Comparison of ENCODE assay signal across 25 cellular contexts in genomic region chrX:155957843-155958242, GRCh38. TPM values are rescaled to one million over a fixed set of nuclear protein-coding genes. Genes with fewer than 3 reads are reported as not detected.
DNase-seq lines count a peak whose midpoint lies in the region; ATAC-seq and TF ChIP-seq lines count a peak whose summit lies in the region.
"Had no signal": no experiment of that assay in that cellular context is flagged by ENCODE, and none has a peak within 500 bp of the region (broad histone marks: within the 10 kb centered on the region; RNA-seq: fewer than 3 reads in every experiment).

No MANE protein-coding gene starts in this region.

- no peak for TF ChIP-seq CTCF in cardiac muscle cell (IDR thresholded peaks at IDR 0.05; ENCODE audit: low read depth, low read length)
- TF ChIP-seq CTCF in right atrium auricular region (IDR thresholded peaks at IDR 0.05), result no peak
- no peak for TF ChIP-seq CTCF in WTC11 (IDR thresholded peaks at IDR 0.05)
- TF ChIP-seq CTCF in WERI-Rb-1 (IDR thresholded peaks at IDR 0.05; ENCODE audit: low read depth, low read length), result no peak

- H3K4ac ChIP-seq in trophoblast cell (ENCODE audit: low read depth, low read length), result no peak overlapping the region

- no CpG with 5 or more reads among the region's 7 CpGs for WGBS in trophoblast cell (ENCODE audit: extremely low coverage, insufficient coverage, insufficient read length)

- peaks cover 32% of the 10 kb centered on the region for H3K9me3 Mint-ChIP-seq in WTC11
- H3K9me3 Mint-ChIP-seq: HFFc6, IgD-negative memory B cell had no signal

- H2BK120ac ChIP-seq in trophoblast cell (ENCODE audit: insufficient read depth, low read length, poor library complexity), result peak overlapping the region; percentile 50

- no peak for ATAC-seq in WTC11

- H3K27ac Mint-ChIP-seq in WTC11, result peak overlapping the region; percentile 86
- H3K27ac Mint-ChIP-seq: CD8-positive, alpha-beta memory T cell; HFFc6; IgD-negative memory B cell had no signal

- H3K27me3 ChIP-seq in cardiac muscle cell, result no peaks in the 10 kb centered on the region
- H3K27me3 ChIP-seq in right atrium auricular region, result no peaks in the 10 kb centered on the region
- H3K27me3 ChIP-seq in trophoblast cell (ENCODE audit: insufficient read depth, low read length), result no peaks in the 10 kb centered on the region
- no peaks in the 10 kb centered on the region for H3K27me3 ChIP-seq in H7 (ENCODE audit: control insufficient read depth, insufficient read depth, low read length)
- H3K27me3 ChIP-seq in WERI-Rb-1 (ENCODE audit: insufficient read depth, low read depth, severe bottlenecking), result peaks cover 3% of the 10 kb centered on the region
- H3K27me3 ChIP-seq: BLaER1 treated with 17β-estradiol and CSF1 and Interleukin-3, amounts not matched to agents 10 nM and 100 nM; SJCRH30 had no signal

- no peak overlapping the region for H3K23ac ChIP-seq in trophoblast cell (ENCODE audit: low read length)

- no peak overlapping the region for H3K9ac ChIP-seq in trophoblast cell (ENCODE audit: low read length)
- H3K9ac ChIP-seq: BLaER1 treated with 17β-estradiol and CSF1 and Interleukin-3, amounts not matched to agents 10 nM and 100 nM had no signal

- H3K4me1 ChIP-seq in cardiac muscle cell (ENCODE audit: low read depth), result no peaks in the 10 kb centered on the region
- no peaks in the 10 kb centered on the region for H3K4me1 ChIP-seq in right atrium auricular region
- peaks cover 2 to 4% of the 10 kb centered on the region in 2 experiments for H3K4me1 ChIP-seq in trophoblast cell (ENCODE audit: control insufficient read depth in 1 of 2, insufficient read depth in 2 of 2, low read length in 2 of 2)
- H3K4me1 ChIP-seq: BLaER1 treated with 17β-estradiol and CSF1 and Interleukin-3, amounts not matched to agents 10 nM and 100 nM; SJCRH30 had no signal

- peak overlapping the region; percentile 16 for H3K4me2 ChIP-seq in trophoblast cell (ENCODE audit: low read length)
- H3K4me2 ChIP-seq: BLaER1 treated with 17β-estradiol and CSF1 and Interleukin-3, amounts not matched to agents 10 nM and 100 nM had no signal

- DNase-seq in cardiac muscle cell (ENCODE audit: low read depth in 1 of 2, low spot score in 1 of 2) (no peak), right atrium auricular region (ENCODE audit: low spot score) (no peak), WTC11 (ENCODE audit: low spot score) (no peak), trophoblast cell (no peak), H7 (no peak), DMS79 treated with DMSO at 0.1 percent for 48 hours (lab: John Stamatoyannopoulos, UW) (no peak), WERI-Rb-1 (no peak)
- DNase-seq: ACHN; CD8-positive, alpha-beta memory T cell; GF-D8; HFFc6; Karpas-422; NCI-H1694 treated with DMSO at 0.1 percent for 48 hours; NCI-H2081 treated with DMSO at 0.1 percent for 48 hours; NCI-H2171 treated with DMSO at 0.1 percent for 48 hours; NCI-H524 treated with DMSO at 0.1 percent for 48 hours; OCI-M1; SJCRH30 had no signal

- no peak overlapping the region for H3K4me3 ChIP-seq in cardiac muscle cell
- H3K4me3 ChIP-seq in right atrium auricular region, result no peak overlapping the region
- 0 out of 2 replicates have a peak overlapping the region, but pooled peaks have one; percentile 1 for H3K4me3 ChIP-seq in iPS-18c (ENCODE audit: insufficient read depth, low read depth, low read length)
- H3K4me3 ChIP-seq in trophoblast cell (ENCODE audit: low read depth, low read length), result no peak overlapping the region
- no peak overlapping the region; the same call in 1 of the 2 replicates for H3K4me3 ChIP-seq in H7 (ENCODE audit: insufficient read depth, low read depth, low read length)
- no peak overlapping the region for H3K4me3 ChIP-seq in WERI-Rb-1 (ENCODE audit: low read depth, low read length)
- H3K4me3 ChIP-seq: BLaER1 treated with 17β-estradiol and CSF1 and Interleukin-3, amounts not matched to agents 10 nM and 100 nM; SJCRH30 had no signal

- POLR2A ChIA-PET in WTC11 (lab: Charles Lee), result no interaction called here

- no peaks in the 10 kb centered on the region for H3K9me3 ChIP-seq in cardiac muscle cell (ENCODE audit: low read depth)
- H3K9me3 ChIP-seq in right atrium auricular region, result no peaks in the 10 kb centered on the region
- H3K9me3 ChIP-seq in iPS-18c (ENCODE audit: control insufficient read depth, insufficient read depth, low read length), result peaks cover 4% of the 10 kb centered on the region
- peaks cover 7% of the 10 kb centered on the region for H3K9me3 ChIP-seq in trophoblast cell (ENCODE audit: insufficient read depth, low read depth, low read length)
- peaks cover 14% of the 10 kb centered on the region for H3K9me3 ChIP-seq in WERI-Rb-1 (ENCODE audit: severe bottlenecking)
- H3K9me3 ChIP-seq: SJCRH30 had no signal

- peak overlapping the region; percentile 53 for H3K4me3 Mint-ChIP-seq in WTC11
- H3K4me3 Mint-ChIP-seq: CD8-positive, alpha-beta memory T cell; IgD-negative memory B cell had no signal

- CTCF ChIA-PET in WTC11 (lab: Charles Lee), result no interaction called here

- H3K4me1 Mint-ChIP-seq in WTC11, result peaks cover 26% of the 10 kb centered on the region
- H3K4me1 Mint-ChIP-seq: CD8-positive, alpha-beta memory T cell; IgD-negative memory B cell had no signal

- H4K91ac ChIP-seq in trophoblast cell (ENCODE audit: low read depth, low read length), result no peak overlapping the region

- H3K36me3 ChIP-seq in cardiac muscle cell (no peaks in the 10 kb centered on the region), right atrium auricular region (no peaks in the 10 kb centered on the region), trophoblast cell (ENCODE audit: control insufficient read depth in 1 of 2, insufficient read depth in 2 of 2, low read length in 2 of 2) (no peaks in the 10 kb centered on the region), H7 (replicated peaks; ENCODE audit: control insufficient read depth, insufficient read depth, low read length) (no peaks in the 10 kb centered on the region), WERI-Rb-1 (no peaks in the 10 kb centered on the region)
- H3K36me3 ChIP-seq: SJCRH30 had no signal

- H2AFZ ChIP-seq in trophoblast cell (ENCODE audit: insufficient read depth, low read length, poor library complexity), result no peak overlapping the region

- peaks cover 32% of the 10 kb centered on the region for H3K36me3 Mint-ChIP-seq in WTC11
- H3K36me3 Mint-ChIP-seq: IgD-negative memory B cell had no signal

- peak overlapping the region; percentile 59 for H3K18ac ChIP-seq in trophoblast cell (ENCODE audit: low read length)

- H3K27me3 Mint-ChIP-seq in WTC11 (ENCODE audit: low read depth), result no peaks in the 10 kb centered on the region
- H3K27me3 Mint-ChIP-seq: IgD-negative memory B cell had no signal

- H3K79me2 ChIP-seq in trophoblast cell (ENCODE audit: control insufficient read depth, insufficient read depth, low read length, poor library complexity), result no peaks in the 10 kb centered on the region

- peak overlapping the region; percentile 88 for H2BK5ac ChIP-seq in trophoblast cell (ENCODE audit: low read depth, low read length, poor library complexity)

- peak overlapping the region; percentile 12 for H3K27ac ChIP-seq in cardiac muscle cell
- H3K27ac ChIP-seq in right atrium auricular region, result no peak overlapping the region
- peak overlapping the region; percentile 75 for H3K27ac ChIP-seq in trophoblast cell (ENCODE audit: low read depth, low read length)
- H3K27ac ChIP-seq in WERI-Rb-1, result no peak overlapping the region
- H3K27ac ChIP-seq: 22Rv1; BLaER1 treated with 17β-estradiol and CSF1 and Interleukin-3, amounts not matched to agents 10 nM and 100 nM; HL-60; SJCRH30 had no signal

- peaks cover 3% of the 10 kb centered on the region for H3K79me1 ChIP-seq in trophoblast cell (ENCODE audit: low read length)

- peak overlapping the region; percentile 39 for H2BK12ac ChIP-seq in trophoblast cell (ENCODE audit: low read length)

- H4K8ac ChIP-seq in trophoblast cell (ENCODE audit: low read depth, low read length), result peak overlapping the region; percentile 60

- no peak overlapping the region for H4K12ac ChIP-seq in trophoblast cell (ENCODE audit: low read depth, low read length)

- H2AK5ac ChIP-seq in trophoblast cell (ENCODE audit: low read length), result no peak overlapping the region

- no peak overlapping the region for H3K14ac ChIP-seq in trophoblast cell (ENCODE audit: low read length)

TF ChIP-seq in WTC11, 78 proteins besides CTCF, POLR2A, EP300 and RAD21:
- TF ChIP-seq ARID4B (CRISPR knock-in tag; IDR thresholded peaks at IDR 0.05; ENCODE audit: borderline replicate concordance) (no peak), SMAD4 (CRISPR knock-in tag; IDR thresholded peaks at IDR 0.05) (no peak)

RNA-seq across cellular contexts. Expression of gene IL9R, which starts 39.7 kb away (rescaled TPM):
- total RNA-seq in cardiac muscle cell (0.07 TPM in 1 of 2 replicates, not detected in the other), right atrium auricular region (not detected), WTC11 (2021) (1.3 to 2.0 TPM (median 1.9 TPM) in 3 replicates)
- polyA plus RNA-seq in cardiac muscle cell, result not detected in 2 replicates
- polyA plus RNA-seq in trophoblast cell (2013), result 0.04 TPM in 2 replicates
- 0.17 and 0.78 TPM in 2 replicates for total RNA-seq in H7 (2014; rRNA removed; shearing (Covaris generic))
- total RNA-seq: H4, M059J, SJCRH30 had no signal

Comparison
In these comparisons a context has a peak if more than half of its experiments do, and no peak if none do; other contexts are left out.
1. H3K27ac ChIP-seq: peak in cardiac muscle cell (single experiment) and trophoblast cell (single experiment); none in right atrium auricular region (0 of 2) and WERI-Rb-1 (single experiment).